Comparison of ENCODE assay signal across 9 cellular contexts in the genomic region with DNA sequence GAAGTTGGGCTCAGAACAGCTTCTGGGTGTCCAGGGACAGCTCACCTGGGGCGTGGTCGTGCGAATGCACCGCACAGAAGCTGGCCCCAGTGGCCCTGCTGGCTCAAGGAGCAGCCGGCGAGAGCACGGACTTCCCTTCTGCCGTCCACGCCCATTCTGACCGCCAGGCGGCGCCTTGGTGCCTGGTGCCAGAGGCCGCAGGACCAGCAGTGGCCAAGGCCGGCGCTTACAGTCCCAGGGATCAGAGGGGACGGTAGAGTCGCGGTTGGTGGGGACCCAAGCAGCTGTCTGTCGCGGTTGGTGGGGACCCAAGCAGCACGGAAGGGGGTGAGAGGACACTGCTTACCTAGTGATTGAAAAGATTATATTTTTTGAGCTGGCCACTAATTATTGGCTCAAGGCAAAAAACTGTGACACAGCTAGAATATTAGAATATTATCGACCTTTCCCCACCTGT. TPM values are rescaled to one million over a fixed set of nuclear protein-coding genes. Genes with fewer than 3 reads are reported as not detected.
DNase-seq lines count a peak whose midpoint lies in the region; ATAC-seq and TF ChIP-seq lines count a peak whose summit lies in the region.
"Had no signal": no experiment of that assay in that cellular context is flagged by ENCODE, and none has a peak within 500 bp of the region (broad histone marks: within the 10 kb centered on the region; RNA-seq: fewer than 3 reads in every experiment).

No MANE protein-coding gene starts in this region.

- H3K4me3 ChIP-seq in OCI-LY3 (ENCODE audit: low read length) (no peak overlapping the region), fibroblast of the aortic adventitia (ENCODE audit: low read depth, low read length) (no peak overlapping the region), thoracic aorta (no peak overlapping the region)

- H4K20me1 ChIP-seq in OCI-LY3 (ENCODE audit: insufficient read depth, low read length), result no peaks in the 10 kb centered on the region

- H3K4me1 ChIP-seq in OCI-LY3 (ENCODE audit: low read length) (no peaks in the 10 kb centered on the region), thoracic aorta (ENCODE audit: control insufficient read depth in 1 of 2, low read depth in 2 of 2) (no peaks in the 10 kb centered on the region)

- no peaks in the 10 kb centered on the region for H3K9me3 Mint-ChIP-seq in neural crest cell

- peak; percentile 45 for DNase-seq in SIG-M5 treated with dmso at 0.1 percent for 504 hours (lab: John Stamatoyannopoulos, UW; ENCODE audit: unreplicated experiment)
- no peak for DNase-seq in SIG-M5 (lab: John Stamatoyannopoulos, UW)
- DNase-seq in activated T-cell treated with anti-CD3 and anti-CD28 coated beads for 48 hours (ENCODE audit: low read depth), result peak; percentile 56
- peak; percentile 56 for DNase-seq in fibroblast of the aortic adventitia (ENCODE audit: low read depth)
- DNase-seq in neural crest cell (ENCODE audit: low read depth, low spot score), result peak; percentile 97
- no peak for DNase-seq in thoracic aorta (ENCODE audit: low spot score)
- no peak for DNase-seq in cerebellar nuclear complex (lab: John Stamatoyannopoulos, UW)
- DNase-seq: DND-41 had no signal

- ATAC-seq in thoracic aorta (ENCODE audit: insufficient number of reproducible peaks, low FRiP score, low read depth), result no peak

- H3K9ac ChIP-seq in OCI-LY3 (ENCODE audit: low read length), result no peak overlapping the region

- no peak overlapping the region for H3K4me3 Mint-ChIP-seq in neural crest cell

- no peak overlapping the region for H3K27ac Mint-ChIP-seq in neural crest cell (ENCODE audit: unreplicated experiment)

- H2AFZ ChIP-seq in OCI-LY3 (ENCODE audit: low read depth, low read length), result no peak overlapping the region

- H3K27me3 Mint-ChIP-seq in neural crest cell (ENCODE audit: low read depth), result peaks cover 7% of the 10 kb centered on the region

- H3K4me1 Mint-ChIP-seq in neural crest cell, result peaks cover 6% of the 10 kb centered on the region

- H3K36me3 ChIP-seq in OCI-LY3 (replicated peaks; ENCODE audit: low read depth, low read length) (no peaks in the 10 kb centered on the region), thoracic aorta (no peaks in the 10 kb centered on the region)

- H3K9me3 ChIP-seq in OCI-LY3 (ENCODE audit: insufficient read depth, low read length) (no peaks in the 10 kb centered on the region), thoracic aorta (no peaks in the 10 kb centered on the region)

- H3K27ac ChIP-seq in OCI-LY3 (ENCODE audit: low read length) (no peak overlapping the region), thoracic aorta (no peak overlapping the region)

- no peaks in the 10 kb centered on the region for H3K36me3 Mint-ChIP-seq in neural crest cell (ENCODE audit: low read depth)

- H3K27me3 ChIP-seq in OCI-LY3 (ENCODE audit: low read depth, low read length), result no peaks in the 10 kb centered on the region
- no peaks in the 10 kb centered on the region for H3K27me3 ChIP-seq in thoracic aorta (replicated peaks; ENCODE audit: insufficient read depth)

- no peaks in the 10 kb centered on the region for H3K79me2 ChIP-seq in OCI-LY3 (ENCODE audit: low read length)

- peak overlapping the region; percentile 49 for H3K4me2 ChIP-seq in OCI-LY3 (ENCODE audit: low read length)

- TF ChIP-seq CTCF in OCI-LY3 (IDR thresholded peaks at IDR 0.05; ENCODE audit: low read depth, low read length) (peak; percentile 65), fibroblast of the aortic adventitia (IDR thresholded peaks at IDR 0.05; ENCODE audit: insufficient read depth, low read length) (peak; percentile 92), neural crest cell (conservative IDR thresholded peaks at IDR 0.05) (peak; percentile 86), thoracic aorta (IDR thresholded peaks at IDR 0.05) (peak; percentile 63)

RNA-seq across cellular contexts. Expression of gene NPPC, which starts 25.7 kb away (rescaled TPM):
- total RNA-seq in fibroblast of the aortic adventitia (ENCODE audit: low replicate concordance), result not detected in 2 replicates
- total RNA-seq in neural crest cell, result 12.7 and 16.5 TPM in 2 replicates
- total RNA-seq in thoracic aorta, result not detected

Comparison
In these comparisons a context has a peak if more than half of its experiments do, and no peak if none do; other contexts are left out.
1. DNase-seq: peak in SIG-M5 treated with dmso at 0.1 percent for 504 hours (single experiment), activated T-cell treated with anti-CD3 and anti-CD28 coated beads for 48 hours (single experiment), fibroblast of the aortic adventitia (single experiment) and neural crest cell (single experiment); none in SIG-M5 (single experiment), thoracic aorta (single experiment) and cerebellar nuclear complex (0 of 2).
2. RNA of gene NPPC, which starts 25.7 kb away (total RNA-seq): 12.7 to 16.5 TPM in neural crest cell; not detected in fibroblast of the aortic adventitia and not detected in thoracic aorta; every median in the first group is over 10 times any median in the second.
3. Peak in every context shown above with its lines, with median percentiles within 50 percentile points of each other: CTCF ChIP-seq.